ENCODE assay signal across 1 cellular context in genomic region chr12:130982565-130983225, GRCh38.
A peak's percentile ranks its signal among the peaks of the same experiment; 100 is the strongest.
TF ChIP-seq lines count a peak whose summit lies in the region.

No MANE protein-coding gene starts in this region.

TF ChIP-seq in HEK293, 187 proteins besides CTCF, POLR2A, EP300 and RAD21 (continued from another document):
- no peak for TF ChIP-seq ZSCAN4 (tag by site-specific recombination; IDR thresholded peaks at IDR 0.05)
- TF ChIP-seq SCRT1 (tag by site-specific recombination; IDR thresholded peaks at IDR 0.05; ENCODE audit: borderline replicate concordance), result peak; percentile 29; the same call in 1 of the 2 replicates
- TF ChIP-seq ZNF23 (tag by site-specific recombination; IDR thresholded peaks at IDR 0.05; ENCODE audit: borderline replicate concordance), result no peak
- no peak for TF ChIP-seq ZNF311 (tag by site-specific recombination; IDR thresholded peaks at IDR 0.05; ENCODE audit: borderline replicate concordance)
- no peak for TF ChIP-seq ZIC2 (tag by site-specific recombination; IDR thresholded peaks at IDR 0.05)
- TF ChIP-seq ZNF518A (tag by site-specific recombination; conservative IDR thresholded peaks at IDR 0.05; ENCODE audit: low read depth), result no peak
